1 cellular context compared by ENCODE assay signal in genomic region chr1:94316183-94316582, GRCh38.
TF ChIP-seq lines count a peak whose summit lies in the region.

No MANE protein-coding gene starts in this region.

TF ChIP-seq in WTC11, 78 proteins besides CTCF, POLR2A, EP300 and RAD21 (continued from another document):
- TF ChIP-seq E2F1 (CRISPR knock-in tag; IDR thresholded peaks at IDR 0.05) (no peak), PREB (CRISPR knock-in tag; IDR thresholded peaks at IDR 0.05; ENCODE audit: borderline replicate concordance) (no peak), TP53 (CRISPR knock-in tag; IDR thresholded peaks at IDR 0.05) (no peak), E2F4 (CRISPR knock-in tag; IDR thresholded peaks at IDR 0.05; ENCODE audit: borderline replicate concordance, low read depth) (no peak), NR3C1 (CRISPR knock-in tag; conservative IDR thresholded peaks at IDR 0.05; ENCODE audit: low read depth) (no peak), FOXJ3 (CRISPR knock-in tag; IDR thresholded peaks at IDR 0.05; ENCODE audit: borderline replicate concordance) (no peak)
